18 cellular contexts compared by ENCODE assay signal in the genomic region with DNA sequence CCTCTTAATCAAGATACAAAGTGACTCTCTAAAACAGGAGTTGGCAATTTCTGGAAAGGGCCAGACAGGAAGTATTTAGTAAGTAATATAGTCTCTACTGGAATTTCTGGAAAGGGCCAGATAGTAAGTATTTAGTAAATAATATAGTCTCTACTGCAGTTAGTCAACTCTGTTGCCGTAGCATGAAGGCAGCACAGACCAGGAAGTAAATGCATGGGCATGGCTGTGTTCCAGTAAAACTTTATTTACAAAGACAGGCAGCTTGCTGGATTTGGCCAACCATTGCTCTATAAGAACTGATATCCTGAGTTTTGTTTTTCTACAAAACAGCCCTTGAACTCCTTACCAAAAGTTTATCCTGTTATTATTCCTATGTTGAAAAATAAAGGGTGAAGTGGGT. TPM values are rescaled to one million over a fixed set of nuclear protein-coding genes. Genes with fewer than 3 reads are reported as not detected.
DNase-seq lines count a peak whose midpoint lies in the region; ATAC-seq and TF ChIP-seq lines count a peak whose summit lies in the region.
"Had no signal": no experiment of that assay in that cellular context is flagged by ENCODE, and none has a peak within 500 bp of the region (broad histone marks: within the 10 kb centered on the region; RNA-seq: fewer than 3 reads in every experiment).

No MANE protein-coding gene starts in this region.

- 51% methylated on average over 1 of the region's 1 CpG for WGBS in prostate gland

- POLR2A ChIA-PET in activated CD4-positive, alpha-beta memory T cell treated with anti-CD3 and anti-CD28 coated beads for 36 hours (lab: Charles Lee): no interaction called here

- no peaks in the 10 kb centered on the region for H3K27me3 ChIP-seq in prostate gland (replicated peaks; ENCODE audit: insufficient read depth)
- H3K27me3 ChIP-seq: BE2C had no signal

- no peak for TF ChIP-seq POLR2A in prostate gland (IDR thresholded peaks at IDR 0.05)

- no peaks in the 10 kb centered on the region for H3K9me3 Mint-ChIP-seq in activated CD4-positive, alpha-beta memory T cell treated with anti-CD3 and anti-CD28 coated beads for 36 hours
- no peaks in the 10 kb centered on the region for H3K9me3 Mint-ChIP-seq in activated T-cell treated with anti-CD3 and anti-CD28 coated beads, Interleukin-2, amount 50 U/mL, for 24 hours

- CTCF ChIA-PET in activated CD4-positive, alpha-beta memory T cell treated with anti-CD3 and anti-CD28 coated beads for 36 hours (lab: Charles Lee): interaction anchor here (1.0 kb wide), 1 partner anchor 18 kb away, joined by 3 read pairs; no protein-coding TSS in a partner anchor

- H3K36me3 ChIP-seq in prostate gland: no peaks in the 10 kb centered on the region
- H3K36me3 ChIP-seq: BE2C had no signal

- H3K27me3 Mint-ChIP-seq in activated CD4-positive, alpha-beta memory T cell treated with anti-CD3 and anti-CD28 coated beads for 36 hours: no peaks in the 10 kb centered on the region
- H3K27me3 Mint-ChIP-seq in activated T-cell treated with anti-CD3 and anti-CD28 coated beads, Interleukin-2, amount 50 U/mL, for 24 hours: no peaks in the 10 kb centered on the region
- H3K27me3 Mint-ChIP-seq: CD4-positive, alpha-beta T cell had no signal

- no peaks in the 10 kb centered on the region for H3K4me1 ChIP-seq in prostate gland (replicated peaks)
- H3K4me1 ChIP-seq: BE2C, Caco-2 had no signal

- no peak overlapping the region for H3K4me3 Mint-ChIP-seq in activated CD4-positive, alpha-beta memory T cell treated with anti-CD3 and anti-CD28 coated beads for 36 hours
- no peak overlapping the region for H3K4me3 Mint-ChIP-seq in activated T-cell treated with anti-CD3 and anti-CD28 coated beads, Interleukin-2, amount 50 U/mL, for 24 hours
- H3K4me3 Mint-ChIP-seq: CD4-positive, alpha-beta T cell; H9 had no signal

- H3K4me3 ChIP-seq in LNCaP clone FGC (ENCODE audit: low read depth, low read length) (no peak overlapping the region), prostate gland (no peak overlapping the region)
- H3K4me3 ChIP-seq: GM12878 had no signal

- H3K4me1 Mint-ChIP-seq in activated CD4-positive, alpha-beta memory T cell treated with anti-CD3 and anti-CD28 coated beads for 36 hours (ENCODE audit: low read depth): no peaks in the 10 kb centered on the region
- H3K4me1 Mint-ChIP-seq in activated T-cell treated with anti-CD3 and anti-CD28 coated beads, Interleukin-2, amount 50 U/mL, for 24 hours (ENCODE audit: low read depth): no peaks in the 10 kb centered on the region
- H3K4me1 Mint-ChIP-seq: H9 had no signal

- H3K27ac ChIP-seq in prostate gland: peak overlapping the region in 1 of 2 donors; percentile 25

- peak; percentile 61 for ATAC-seq in esophagus mucosa
- ATAC-seq: GM12878 had no signal

- no peak overlapping the region for H3K27ac Mint-ChIP-seq in activated CD4-positive, alpha-beta memory T cell treated with anti-CD3 and anti-CD28 coated beads for 36 hours
- H3K27ac Mint-ChIP-seq in activated T-cell treated with anti-CD3 and anti-CD28 coated beads, Interleukin-2, amount 50 U/mL, for 24 hours: no peak overlapping the region
- H3K27ac Mint-ChIP-seq: CD4-positive, alpha-beta T cell; H9 had no signal

- H3K9me3 ChIP-seq in prostate gland: no peaks in the 10 kb centered on the region
- H3K9me3 ChIP-seq: BE2C, Caco-2 had no signal

- intact Hi-C loops in prostate gland (cut with DNase I): no loop called here
- intact Hi-C loops in activated CD4-positive, alpha-beta memory T cell treated with anti-CD3 and anti-CD28 coated beads for 36 hours (cut with micrococcal nuclease): no loop called here

- H3K36me3 Mint-ChIP-seq in activated CD4-positive, alpha-beta memory T cell treated with anti-CD3 and anti-CD28 coated beads for 36 hours: peaks cover 44% of the 10 kb centered on the region
- peaks cover 85% of the 10 kb centered on the region for H3K36me3 Mint-ChIP-seq in activated T-cell treated with anti-CD3 and anti-CD28 coated beads, Interleukin-2, amount 50 U/mL, for 24 hours (ENCODE audit: low read depth)

- DNase-seq in NCI-H2196 (lab: John Stamatoyannopoulos, UW; ENCODE audit: unreplicated experiment) (peak; percentile 19), NCI-H2196 treated with DMSO at 0.1 percent for 48 hours (lab: John Stamatoyannopoulos, UW; ENCODE audit: unreplicated experiment) (no peak), LNCaP clone FGC (ENCODE audit: low read depth) (peak; percentile 90), prostate gland (ENCODE audit: low spot score) (peak; percentile 62)
- no peak for DNase-seq in activated CD4-positive, alpha-beta memory T cell treated with anti-CD3 and anti-CD28 coated beads for 36 hours
- DNase-seq in activated T-cell treated with anti-CD3 and anti-CD28 coated beads, Interleukin-2, amount 50 U/mL, for 24 hours: no peak
- DNase-seq: ACHN; BE2C; C1 segment of cervical spinal cord; Caco-2; CD4-positive, alpha-beta T cell; DND-41; EL; H9 had no signal

- no peak for TF ChIP-seq CTCF in LNCaP clone FGC (IDR thresholded peaks at IDR 0.05; ENCODE audit: control insufficient read depth, extremely low read depth, insufficient read depth)
- no peak for TF ChIP-seq CTCF in prostate gland (IDR thresholded peaks at IDR 0.05)

RNA-seq across cellular contexts. Expression of gene LDAF1, which starts 16.9 kb away (rescaled TPM):
- total RNA-seq in esophagus mucosa (62.3 TPM), prostate gland (100 to 1,000 TPM in 1 of 2 donors, 10 to 100 TPM in 1; 97.5 to 180 TPM)
- total RNA-seq in activated CD4-positive, alpha-beta memory T cell treated with anti-CD3 and anti-CD28 coated beads for 36 hours: 10 to 100 TPM; 13.9 to 15.1 TPM

RNA-seq across cellular contexts. Expression of gene DNAH3, which starts 24.8 kb away (rescaled TPM):
- total RNA-seq in esophagus mucosa: 0.60 TPM
- total RNA-seq in prostate gland: 1 to 10 TPM in 1 of 2 donors, under 1 TPM in 1; 0.09 to 8.0 TPM
- total RNA-seq in activated CD4-positive, alpha-beta memory T cell treated with anti-CD3 and anti-CD28 coated beads for 36 hours: not detected
- total RNA-seq: CD4-positive, alpha-beta T cell; G401 had no signal

RNA-seq across cellular contexts. Expression of gene ZP2, which starts 36.0 kb away (rescaled TPM):
- total RNA-seq in esophagus mucosa: not detected
- total RNA-seq in prostate gland: not detected
- total RNA-seq in activated CD4-positive, alpha-beta memory T cell treated with anti-CD3 and anti-CD28 coated beads for 36 hours: not detected
- total RNA-seq: Caco-2; CD4-positive, alpha-beta T cell; G401; H1; H9 had no signal

RNA-seq across cellular contexts. Expression of gene ANKS4B, which starts 58.1 kb away (rescaled TPM):
- total RNA-seq in esophagus mucosa (not detected), prostate gland (not detected)
- not detected for total RNA-seq in activated CD4-positive, alpha-beta memory T cell treated with anti-CD3 and anti-CD28 coated beads for 36 hours
- total RNA-seq: CD4-positive, alpha-beta T cell; G401 had no signal

Comparison
In these comparisons a context has a peak if more than half of its experiments do, and no peak if none do; other contexts are left out.
1. DNase-seq: peak in NCI-H2196 (single experiment), LNCaP clone FGC (single experiment) and prostate gland (single experiment); none in NCI-H2196 treated with DMSO at 0.1 percent for 48 hours (single experiment), activated CD4-positive, alpha-beta memory T cell treated with anti-CD3 and anti-CD28 coated beads for 36 hours (single experiment) and activated T-cell treated with anti-CD3 and anti-CD28 coated beads, Interleukin-2, amount 50 U/mL, for 24 hours (single experiment).